In genomic region chr3:4695846-4696245, GRCh38 we compare ENCODE assay signal across 23 cellular contexts.
DNase-seq lines count a peak whose midpoint lies in the region; ATAC-seq and TF ChIP-seq lines count a peak whose summit lies in the region.
"Had no signal": no experiment of that assay in that cellular context is flagged by ENCODE, and none has a peak within 500 bp of the region (broad histone marks: within the 10 kb centered on the region; RNA-seq: fewer than 3 reads in every experiment).

No MANE protein-coding gene starts in this region.

- TF ChIP-seq CTCF in HFFc6 (IDR thresholded peaks at IDR 0.05) (no peak), VCaP (conservative IDR thresholded peaks at IDR 0.05) (no peak)

- H3K4me1 Mint-ChIP-seq in HFFc6 (ENCODE audit: low read depth) = peaks cover 21% of the 10 kb centered on the region

- peak; percentile 10 for DNase-seq in HFFc6
- peak; percentile 31 for DNase-seq in iris pigment epithelial cell (ENCODE audit: low read depth)
- DNase-seq in SKM-1 treated with dmso at 0.1 percent for 144 hours (lab: John Stamatoyannopoulos, UW; ENCODE audit: unreplicated experiment) = no peak
- no peak for DNase-seq in NK-92 treated with Interleukin-12 subunit alpha and Interleukin-12 subunit beta, amount 100 ng/mL, for 24 hours (lab: John Stamatoyannopoulos, UW)
- DNase-seq: ACHN; CD4-positive, alpha-beta T cell; DND-41; GOT3; MM.1S; NCI-H1048; NCI-H1436 treated with DMSO at 0.1 percent for 48 hours; NCI-H1930; NCI-H2227 treated with DMSO at 0.1 percent for 48 hours; NCI-H524; NCI-H774; Peyer's patch had no signal

- ATAC-seq in GM21528 (IDR thresholded peaks at IDR 0.05; ENCODE audit: low FRiP score, unreplicated experiment) (no peak), GM21717 (IDR thresholded peaks at IDR 0.05; ENCODE audit: unreplicated experiment) (no peak)
- ATAC-seq: GM12878, HCT116, SK-N-SH treated with all-trans-retinoic acid at 6 μM for 48 hours had no signal

- peaks cover 10% of the 10 kb centered on the region for H3K36me3 Mint-ChIP-seq in HFFc6 (ENCODE audit: low read depth)

- peak overlapping the region; percentile 71 for H3K27ac ChIP-seq in VCaP
- H3K27ac ChIP-seq: BLaER1, Peyer's patch had no signal

- H3K4me3 Mint-ChIP-seq in HFFc6 = no peak overlapping the region
- H3K4me3 Mint-ChIP-seq: CD4-positive, alpha-beta T cell had no signal

- H3K9me3 Mint-ChIP-seq in HFFc6 = no peaks in the 10 kb centered on the region; the same call in 1 of the 2 replicates
- H3K9me3 Mint-ChIP-seq: CD4-positive, alpha-beta T cell had no signal

- H3K27me3 Mint-ChIP-seq in HFFc6 (ENCODE audit: insufficient read depth) = no peaks in the 10 kb centered on the region; the same call in 1 of the 2 replicates
- H3K27me3 Mint-ChIP-seq: CD4-positive, alpha-beta T cell had no signal

- H3K27ac Mint-ChIP-seq in HFFc6 = peak overlapping the region; percentile 6
- H3K27ac Mint-ChIP-seq: CD4-positive, alpha-beta T cell had no signal

Comparison
In these comparisons a context has a peak if more than half of its experiments do, and no peak if none do; other contexts are left out.
1. DNase-seq: peak in HFFc6 (single experiment) and iris pigment epithelial cell (single experiment); none in SKM-1 treated with dmso at 0.1 percent for 144 hours (single experiment) and NK-92 treated with Interleukin-12 subunit alpha and Interleukin-12 subunit beta, amount 100 ng/mL, for 24 hours (single experiment).